In genomic region chr2:209525834-209526281, GRCh38 we compare ENCODE assay signal across 8 cellular contexts.
A peak's percentile ranks its signal among the peaks of the same experiment; 100 is the strongest.
DNase-seq lines count a peak whose midpoint lies in the region; ATAC-seq and TF ChIP-seq lines count a peak whose summit lies in the region.

No MANE protein-coding gene starts in this region.

- peak; percentile 32 for ATAC-seq in HG03378 (IDR thresholded peaks at IDR 0.05; ENCODE audit: unreplicated experiment)
- peak; percentile 34 to 35 for ATAC-seq in naive B cell (ENCODE audit: low read depth in 2 of 2)

- H3K27ac Mint-ChIP-seq in naive B cell = peak overlapping the region; percentile 10 to 84 (median 72)

- no peaks in the 10 kb centered on the region; the same call in 1 of the 2 replicates for H3K36me3 ChIP-seq in DOHH2 (ENCODE audit: control insufficient read depth, low read length)

- TF ChIP-seq CTCF in DOHH2 (IDR thresholded peaks at IDR 0.05; ENCODE audit: low read depth, low read length, poor library complexity, severe bottlenecking) = no peak

- H3K79me2 ChIP-seq in DOHH2 (ENCODE audit: control insufficient read depth, low read length) = no peaks in the 10 kb centered on the region

- H3K27ac ChIP-seq in DOHH2 (ENCODE audit: low read depth, low read length) = peak overlapping the region; percentile 78

- no peaks in the 10 kb centered on the region for H3K36me3 Mint-ChIP-seq in naive B cell

- H3K9me3 Mint-ChIP-seq in naive B cell = peaks cover 0 to 4% (median 0%) of the 10 kb centered on the region in 7 donors

- no peaks in the 10 kb centered on the region for H3K9me3 ChIP-seq in DOHH2 (ENCODE audit: control insufficient read depth, insufficient read depth, low read length)

- peak overlapping the region; percentile 74 for H3K4me2 ChIP-seq in DOHH2 (ENCODE audit: low read length)

- H3K9me2 ChIP-seq in DOHH2 (replicated peaks; ENCODE audit: control insufficient read depth, low read length) = no peaks in the 10 kb centered on the region

- H3K4me1 Mint-ChIP-seq in naive B cell = peaks cover 32 to 38% (median 36%) of the 10 kb centered on the region in 3 donors

- H3K4me3 Mint-ChIP-seq in naive B cell = peak overlapping the region; percentile 16 to 82 (median 74)

- peak overlapping the region; percentile 63 for H3K4me3 ChIP-seq in DOHH2 (ENCODE audit: low read length)

- H4K20me1 ChIP-seq in DOHH2 (ENCODE audit: control insufficient read depth, insufficient read depth, low read depth, low read length) = no peaks in the 10 kb centered on the region

- peaks cover 69% of the 10 kb centered on the region for H3K4me1 ChIP-seq in DOHH2 (ENCODE audit: control insufficient read depth, low read length)

- peaks cover 12% of the 10 kb centered on the region for H3F3A ChIP-seq in DOHH2 (ENCODE audit: control insufficient read depth, insufficient read depth)

- H3K27me3 Mint-ChIP-seq in naive B cell = no peaks in the 10 kb centered on the region

- no peaks in the 10 kb centered on the region for H3K27me3 ChIP-seq in DOHH2 (ENCODE audit: control insufficient read depth, low read length)

- DNase-seq in astrocyte of the hippocampus (ENCODE audit: low read depth, low spot score) (peak; percentile 71), naive B cell (no peak), DMS153 (lab: John Stamatoyannopoulos, UW) (no peak), cerebellum (ENCODE audit: low spot score) (no peak), NCI-H69 (lab: John Stamatoyannopoulos, UW) (no peak), DMS79 (lab: John Stamatoyannopoulos, UW) (no peak)
